ENCODE assay signal across 2 cellular contexts in the genomic region with DNA sequence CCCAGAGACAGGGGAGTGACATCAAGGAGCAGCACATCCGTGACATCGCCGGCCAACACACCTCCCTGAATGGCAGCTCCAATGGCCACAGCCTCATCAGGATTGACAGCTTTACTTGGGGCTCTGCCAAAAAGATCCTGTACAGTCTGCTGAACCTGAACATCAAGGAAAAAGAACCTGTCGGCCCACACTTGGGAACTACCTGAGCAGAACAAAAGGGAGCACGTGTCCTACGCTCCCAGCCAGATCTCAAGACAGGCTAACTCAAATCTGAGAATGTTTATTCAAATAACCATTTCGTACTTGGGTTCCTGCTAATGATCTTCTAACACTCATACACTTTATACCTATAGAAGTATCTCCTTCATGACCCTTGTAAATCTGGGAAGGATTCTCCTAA.
TF ChIP-seq lines count a peak whose summit lies in the region.

No MANE protein-coding gene starts in this region.

TF ChIP-seq in GM12891, 5 proteins besides CTCF, POLR2A, EP300 and RAD21:
- no peak for TF ChIP-seq PAX5 (IDR thresholded peaks at IDR 0.05; ENCODE audit: insufficient read depth, low read length, severe bottlenecking)
- no peak for TF ChIP-seq POU2F2 (IDR thresholded peaks at IDR 0.05; ENCODE audit: low read depth, low read length)
- TF ChIP-seq POLR2AphosphoS5 (IDR thresholded peaks at IDR 0.05; ENCODE audit: low read depth, low read length), result 0 out of 2 replicates have a peak, but pooled peaks have one; percentile 33
- TF ChIP-seq SPI1 (IDR thresholded peaks at IDR 0.05; ENCODE audit: low read depth, low read length), result no peak
- no peak for TF ChIP-seq TAF1 (IDR thresholded peaks at IDR 0.05; ENCODE audit: low read depth, low read length)

TF ChIP-seq in K562, 482 proteins besides CTCF, POLR2A, EP300 and RAD21:
- TF ChIP-seq, protein P1, sequence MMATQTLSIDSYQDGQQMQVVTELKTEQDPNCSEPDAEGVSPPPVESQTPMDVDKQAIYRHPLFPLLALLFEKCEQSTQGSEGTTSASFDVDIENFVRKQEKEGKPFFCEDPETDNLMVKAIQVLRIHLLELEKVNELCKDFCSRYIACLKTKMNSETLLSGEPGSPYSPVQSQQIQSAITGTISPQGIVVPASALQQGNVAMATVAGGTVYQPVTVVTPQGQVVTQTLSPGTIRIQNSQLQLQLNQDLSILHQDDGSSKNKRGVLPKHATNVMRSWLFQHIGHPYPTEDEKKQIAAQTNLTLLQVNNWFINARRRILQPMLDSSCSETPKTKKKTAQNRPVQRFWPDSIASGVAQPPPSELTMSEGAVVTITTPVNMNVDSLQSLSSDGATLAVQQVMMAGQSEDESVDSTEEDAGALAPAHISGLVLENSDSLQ (IDR thresholded peaks at IDR 0.05), result peak; percentile 76
- TF ChIP-seq ZC3H11A (IDR thresholded peaks at IDR 0.05; ENCODE audit: low read depth, low read length) (no peak), PBX2 (CRISPR knock-in tag; IDR thresholded peaks at IDR 0.05; ENCODE audit: low read depth) (no peak), PBX2 (tag; conservative IDR thresholded peaks at IDR 0.05; ENCODE audit: low read depth) (0 out of 2 replicates have a peak, but pooled peaks have one; percentile 22), POLR2B (IDR thresholded peaks at IDR 0.05; ENCODE audit: low read depth, partially characterized antibody) (peak; percentile 47), NFIC (IDR thresholded peaks at IDR 0.05) (peak; percentile 56), POLR2AphosphoS5 (IDR thresholded peaks at IDR 0.05; ENCODE audit: control insufficient read depth, insufficient read depth, low read depth, low read length) (peak; percentile 50; the same call in 1 of the 2 replicates), POLR2G (IDR thresholded peaks at IDR 0.05; ENCODE audit: low read depth, low read length) (peak; percentile 41; the same call in 1 of the 2 replicates), ZNF79 (CRISPR knock-in tag; IDR thresholded peaks at IDR 0.05; ENCODE audit: low read depth) (no peak)
